ENCODE assay signal across 8 cellular contexts in the genomic region with DNA sequence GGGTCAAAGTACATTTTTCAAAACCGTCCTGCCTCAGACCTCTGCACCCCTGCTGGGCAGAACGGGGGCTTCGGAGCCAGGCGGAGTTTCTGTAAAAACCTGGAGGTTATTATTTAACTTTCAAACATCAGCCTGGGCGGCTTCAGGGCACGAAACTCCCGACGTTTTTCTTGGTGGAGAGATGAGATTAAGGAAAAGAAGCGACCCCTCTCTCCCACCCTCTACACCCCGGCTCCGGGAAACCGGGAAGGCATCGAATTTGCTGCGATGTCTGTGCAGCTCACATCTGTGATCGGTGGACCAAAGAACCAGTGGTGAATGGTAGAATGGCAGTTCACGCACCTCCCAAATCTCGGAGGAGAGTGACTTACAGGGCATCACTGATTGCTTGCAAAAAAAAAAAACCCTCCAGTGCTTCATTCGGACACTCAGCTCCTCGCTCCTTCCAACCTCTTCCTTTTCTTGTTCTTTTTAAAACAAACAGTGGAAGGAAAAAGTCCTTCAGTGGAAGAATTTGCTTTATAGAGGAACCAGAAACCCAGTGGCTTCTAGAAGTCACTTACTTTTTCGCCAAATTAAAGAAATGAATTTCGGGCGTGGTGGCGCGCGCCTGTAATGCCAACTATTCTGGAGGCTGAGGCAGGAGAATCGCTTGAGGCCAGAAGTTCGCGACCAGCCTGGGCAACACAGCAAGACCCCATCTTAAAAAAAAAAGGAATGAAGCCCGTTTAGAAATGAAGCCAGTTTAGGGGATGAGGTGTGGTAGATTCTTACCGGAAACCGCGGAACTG. TPM values are rescaled to one million over a fixed set of nuclear protein-coding genes. Genes with fewer than 3 reads are reported as not detected.
DNase-seq lines count a peak whose midpoint lies in the region; ATAC-seq, FAIRE-seq and TF ChIP-seq lines count a peak whose summit lies in the region.

No MANE protein-coding gene starts in this region.

- TF ChIP-seq POLR2A in GM12892 (IDR thresholded peaks at IDR 0.05; ENCODE audit: low read depth, low read length), result no peak

- peaks cover 7% of the 10 kb centered on the region; the same call in 1 of the 2 replicates for H3K36me3 ChIP-seq in HUES48 (ENCODE audit: control insufficient read depth, insufficient read depth, low read length)
- no peaks in the 10 kb centered on the region for H3K36me3 ChIP-seq in ectodermal cell (ENCODE audit: control insufficient read depth, insufficient read depth, low read length)
- H3K36me3 ChIP-seq in lung (ENCODE audit: control insufficient read depth in 2 of 2, insufficient read depth in 2 of 2, low read length in 2 of 2), result no peaks in the 10 kb centered on the region

- H3K4me1 ChIP-seq in HUES48 (ENCODE audit: control insufficient read depth, insufficient read depth, low read length) (peaks cover 12% of the 10 kb centered on the region), ectodermal cell (ENCODE audit: control insufficient read depth, insufficient read depth, low read length) (no peaks in the 10 kb centered on the region), lung (ENCODE audit: control insufficient read depth in 2 of 2, insufficient read depth in 2 of 2, low read length in 2 of 2) (peaks cover 3 to 4% of the 10 kb centered on the region in 2 donors)

- H3K9ac ChIP-seq in HUES48 (ENCODE audit: low read depth, low read length), result peak overlapping the region; percentile 88

- H3K27me3 ChIP-seq in HUES48 (ENCODE audit: control insufficient read depth, insufficient read depth, low read length) (no peaks in the 10 kb centered on the region), ectodermal cell (ENCODE audit: control insufficient read depth, insufficient read depth, low read length, poor library complexity, severe bottlenecking) (no peaks in the 10 kb centered on the region), lung (ENCODE audit: control insufficient read depth, insufficient read depth) (no peaks in the 10 kb centered on the region)

- no peak for ATAC-seq in lung (ENCODE audit: insufficient read depth, low FRiP score)

- TF ChIP-seq CTCF in lung (IDR thresholded peaks at IDR 0.05; ENCODE audit: control extremely low read depth, extremely low read depth), result no peak

- FAIRE-seq in GM12892 (lab: Jason Lieb, UNC), result peak; percentile 30

- 38 to 45% methylated on average over 27 to 32 of the region's 32 CpGs for WGBS in ectodermal cell, 2 experiments
- WGBS in lung, 2 donors, result 32 to 33% methylated on average over 32 of the region's 32 CpGs

- no peaks in the 10 kb centered on the region for H3K9me3 ChIP-seq in HUES48 (ENCODE audit: control insufficient read depth, insufficient read depth, low read length)
- H3K9me3 ChIP-seq in ectodermal cell (ENCODE audit: control insufficient read depth, low read length), result no peaks in the 10 kb centered on the region
- H3K9me3 ChIP-seq in lung (ENCODE audit: control insufficient read depth in 2 of 2, insufficient read depth in 1 of 2, low read length in 1 of 2), result no peaks in the 10 kb centered on the region

- H3K27ac ChIP-seq in HUES48 (ENCODE audit: low read depth, low read length), result peak overlapping the region; percentile 96
- H3K27ac ChIP-seq in ectodermal cell (ENCODE audit: insufficient read depth, low read depth, low read length, poor library complexity, severe bottlenecking), result peak overlapping the region; percentile 96
- peak overlapping the region; percentile 78 to 90 for H3K27ac ChIP-seq in lung (ENCODE audit: low read depth in 1 of 2, low read length in 1 of 2)
- peak overlapping the region; percentile 91 for H3K27ac ChIP-seq in substantia nigra (ENCODE audit: low read depth, low read length, poor library complexity, severe bottlenecking)

- H3K4me3 ChIP-seq in HUES48 (ENCODE audit: low read depth, low read length), result peak overlapping the region; percentile 92
- peak overlapping the region; percentile 89 for H3K4me3 ChIP-seq in ectodermal cell (ENCODE audit: insufficient read depth, low read depth, low read length)
- peak overlapping the region; percentile 54 for H3K4me3 ChIP-seq in lung

- DNase-seq in AG08395 (ENCODE audit: low spot score) (peak; percentile 71), GM12892 (ENCODE audit: insufficient read length) (peak; percentile 34), T-helper 9 cell (peak; percentile 6), lung (ENCODE audit: low spot score) (peak; percentile 29), substantia nigra (lab: John Stamatoyannopoulos, UW) (peak in 16 of 49 donors; percentile 2 to 42 (median 14)), NCI-H1048 (lab: John Stamatoyannopoulos, UW) (no peak)

RNA-seq across cellular contexts. Expression of a gene that starts 0.9 kb away (rescaled TPM):
- 13.0 TPM for polyA plus RNA-seq in GM12892 (2012; ENCODE audit: missing spikeins)
- 55.0 TPM for polyA plus RNA-seq in ectodermal cell (2013, experiment 1 of 4)
- 57.9 TPM for polyA plus RNA-seq in ectodermal cell (2013, experiment 2 of 4)
- 42.4 TPM for polyA plus RNA-seq in ectodermal cell (2013, experiment 3 of 4)
- 44.1 TPM for polyA plus RNA-seq in ectodermal cell (2013, experiment 4 of 4)
- 10 to 100 TPM; 22.4 to 34.9 TPM for total RNA-seq in lung
- 10 to 100 TPM; 15.1 to 18.7 TPM for polyA plus RNA-seq in lung

RNA-seq across cellular contexts. Expression of a gene that starts 41.6 kb away (rescaled TPM):
- polyA plus RNA-seq in GM12892 (2012; ENCODE audit: missing spikeins), result 13.4 TPM
- 19.4 TPM for polyA plus RNA-seq in ectodermal cell (2013, experiment 1 of 4)
- polyA plus RNA-seq in ectodermal cell (2013, experiment 2 of 4), result 20.0 TPM
- polyA plus RNA-seq in ectodermal cell (2013, experiment 3 of 4), result 13.8 TPM
- polyA plus RNA-seq in ectodermal cell (2013, experiment 4 of 4), result 16.2 TPM
- total RNA-seq in lung, result 10 to 100 TPM in 1 of 2 donors, 1 to 10 TPM in 1; 8.9 to 11.6 TPM
- 10 to 100 TPM; 14.8 to 29.7 TPM for polyA plus RNA-seq in lung
